ENCODE assay signal across 11 cellular contexts in the genomic region with DNA sequence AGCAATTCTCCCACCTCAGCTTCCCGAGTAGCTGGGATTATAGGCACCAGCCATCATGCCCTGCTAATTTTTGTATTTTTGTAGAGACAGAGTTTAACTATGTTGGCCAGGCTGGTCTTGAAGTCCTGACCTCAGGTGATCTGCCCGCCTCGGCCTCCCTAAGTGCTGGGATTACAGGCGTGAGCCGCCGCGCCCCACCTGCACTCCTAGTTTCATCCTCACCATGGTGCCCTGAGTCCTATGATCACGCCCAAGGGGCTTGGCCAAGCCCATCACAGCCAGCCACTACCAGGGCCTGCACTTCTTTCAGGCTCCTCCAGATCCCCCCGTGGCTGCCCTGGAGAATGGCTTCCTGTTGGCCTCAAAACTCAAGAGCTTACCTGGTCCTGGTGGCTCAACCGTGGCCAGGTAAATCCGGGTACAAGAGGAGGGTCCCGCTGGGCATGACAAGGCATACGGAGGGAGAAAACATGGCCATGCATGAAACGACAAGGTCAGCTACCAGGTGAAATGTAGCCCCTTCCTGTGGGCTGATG. TPM values are rescaled to one million over a fixed set of nuclear protein-coding genes. Genes with fewer than 3 reads are reported as not detected.
DNase-seq lines count a peak whose midpoint lies in the region; ATAC-seq, FAIRE-seq and TF ChIP-seq lines count a peak whose summit lies in the region.
"Had no signal": no experiment of that assay in that cellular context is flagged by ENCODE, and none has a peak within 500 bp of the region (broad histone marks: within the 10 kb centered on the region; RNA-seq: fewer than 3 reads in every experiment).

No MANE protein-coding gene starts in this region.

- intact Hi-C loops in HepG2 (cut with micrococcal nuclease; ENCODE audit: unreplicated experiment) (no loop called here), right lobe of liver (cut with DNase I) (no loop called here), left lung (cut with DNase I) (no loop called here)

- CTCF ChIA-PET in HepG2 (lab: Yijun Ruan, JAX; ENCODE audit: low intra/inter-chr PET ratio, low total read pairs), result no interaction called here

- DNase-seq in HepG2 (ENCODE audit: low spot score) (no peak), right lobe of liver (no peak), HCEC 1CT (no peak), NCI-H226 (no peak), left lung (no peak)
- DNase-seq: activated CD4-positive, alpha-beta T cell treated with anti-CD3 and anti-CD28 coated beads, Interleukin-2, amount 50 U/mL, for 4 hours; effector CD8-positive, alpha-beta T cell; GF-D8 had no signal

- no peak for FAIRE-seq in HepG2 (lab: Jason Lieb, UNC)

- H3K27me3 ChIP-seq in HepG2 (ENCODE audit: control insufficient read depth in 1 of 2, insufficient read depth in 2 of 2, low read length in 2 of 2) (peaks cover 5 to 32% of the 10 kb centered on the region in 2 experiments; a peak in 3 of 5 replicates), right lobe of liver (no peaks in the 10 kb centered on the region), mucosa of stomach (ENCODE audit: control insufficient read depth, insufficient read depth, low read length) (peaks cover 7% of the 10 kb centered on the region), left lung (peaks cover 0 to 12% of the 10 kb centered on the region in 2 donors)
- H3K27me3 ChIP-seq: tibial nerve had no signal

- WGBS in HepG2 (ENCODE audit: low lambda C conversion rate), result 53% methylated on average over 8 of the region's 14 CpGs
- 61% methylated on average over 5 of the region's 14 CpGs for WGBS in right lobe of liver (ENCODE audit: insufficient coverage, low coverage, low lambda C conversion rate, missing lambda C conversion rate)

- H3K9ac ChIP-seq in HepG2 (ENCODE audit: insufficient read depth, low read depth, low read length), result no peak overlapping the region
- peak overlapping the region; percentile 17 for H3K9ac ChIP-seq in mucosa of stomach (ENCODE audit: low read length)

- TF ChIP-seq EP300 in HepG2 (IDR thresholded peaks at IDR 0.05; ENCODE audit: low read depth in 2 of 2, low read length in 2 of 2) (no peak), HepG2 (CRISPR knock-in tag; IDR thresholded peaks at IDR 0.05; ENCODE audit: borderline replicate concordance) (no peak)

- TF ChIP-seq POLR2A in HepG2 (IDR thresholded peaks at IDR 0.05; ENCODE audit: insufficient read depth in 1 of 2, low read depth in 2 of 2, low read length in 2 of 2) (no peak), right lobe of liver (IDR thresholded peaks at IDR 0.05) (no peak)

- peak overlapping the region; percentile 60 for H3K4me2 ChIP-seq in HepG2 (ENCODE audit: low read depth, low read length)

- H3K4me3 ChIP-seq in HepG2 (replicated peaks in 1 of 3; ENCODE audit: insufficient read depth in 1 of 3, low read depth in 2 of 3, low read length in 3 of 3) (peak overlapping the region in 1 of 3 experiments; percentile 60; a peak in 2 of 6 replicates), right lobe of liver (no peak overlapping the region), mucosa of stomach (ENCODE audit: low read length) (no peak overlapping the region), left lung (no peak overlapping the region)
- H3K4me3 ChIP-seq: tibial nerve had no signal

- TF ChIP-seq CTCF in HepG2 (CRISPR knock-in tag; IDR thresholded peaks at IDR 0.05) (no peak), right lobe of liver (IDR thresholded peaks at IDR 0.05) (no peak), left lung (IDR thresholded peaks at IDR 0.05) (no peak)

- ATAC-seq in HepG2 (peak; percentile 3; the same call in 2 of the 3 replicates), right lobe of liver (no peak), left lung (no peak)

- H3K36me3 ChIP-seq in HepG2 (replicated peaks in 1 of 2; ENCODE audit: control insufficient read depth in 1 of 2, insufficient read depth in 2 of 2, low read length in 2 of 2) (no peaks in the 10 kb centered on the region), right lobe of liver (no peaks in the 10 kb centered on the region), mucosa of stomach (ENCODE audit: control insufficient read depth, insufficient read depth, low read length) (no peaks in the 10 kb centered on the region), left lung (no peaks in the 10 kb centered on the region)
- H3K36me3 ChIP-seq: tibial nerve had no signal

- no peaks in the 10 kb centered on the region for H3K79me2 ChIP-seq in HepG2 (ENCODE audit: insufficient read depth, low read length)

- no peak for TF ChIP-seq RAD21 in HepG2 (CRISPR knock-in tag; IDR thresholded peaks at IDR 0.05)

- H4K20me1 ChIP-seq in HepG2 (ENCODE audit: insufficient read depth, low read length), result no peaks in the 10 kb centered on the region

- H2AFZ ChIP-seq in HepG2 (ENCODE audit: low read length), result no peak overlapping the region

- no peaks in the 10 kb centered on the region for H3K9me3 ChIP-seq in HepG2 (ENCODE audit: low read length)
- no peaks in the 10 kb centered on the region for H3K9me3 ChIP-seq in right lobe of liver
- no peaks in the 10 kb centered on the region for H3K9me3 ChIP-seq in mucosa of stomach (ENCODE audit: control insufficient read depth, low read length)
- H3K9me3 ChIP-seq in left lung, result no peaks in the 10 kb centered on the region
- H3K9me3 ChIP-seq: tibial nerve had no signal

- no TSS peak for BruUV-seq in HepG2 (replicated peaks; lab: Mats Ljungman, UMichigan)

- H3K27ac ChIP-seq in HepG2 (ENCODE audit: extremely low read length, insufficient read depth, low read length) (no peak overlapping the region), right lobe of liver (no peak overlapping the region), left lung (no peak overlapping the region)

- in situ Hi-C loops in HepG2 (cut with HindIII; ENCODE audit: extremely low pct_ligation_motif_present, low pct_unique_long_range_greater_than_20kb), result no loop called here

- POLR2A ChIA-PET in HepG2 (lab: Yijun Ruan, JAX), result no interaction called here

- H3K4me1 ChIP-seq in HepG2 (ENCODE audit: insufficient read depth, low read length), result peaks cover 43% of the 10 kb centered on the region
- H3K4me1 ChIP-seq in right lobe of liver, result peaks cover 0 to 10% (median 5%) of the 10 kb centered on the region in 4 donors
- peaks cover 22% of the 10 kb centered on the region for H3K4me1 ChIP-seq in mucosa of stomach (ENCODE audit: control insufficient read depth, insufficient read depth, low read length)
- peaks cover 19 to 31% of the 10 kb centered on the region in 2 donors for H3K4me1 ChIP-seq in left lung

RNA-seq across cellular contexts. Expression of gene TFAP4, which starts 20.4 kb away (rescaled TPM):
- total RNA-seq in HepG2 (2016; rRNA removed; fragmentation: Illumina TruSeq; extraction: Trizol) (10.4 and 12.2 TPM in 2 replicates), right lobe of liver (1 to 10 TPM; 2.6 to 5.8 (median 3.7) TPM), left lung (10 to 100 TPM in 1 of 2 donors, 1 to 10 TPM in 1; 6.4 to 12.8 TPM)
- 22.0 and 26.0 TPM in 2 replicates for total RNA-seq in HepG2 (2016; cell fraction: cytosol; rRNA removed; fragmentation: Illumina TruSeq; extraction: Trizol; ENCODE audit: low read depth)
- total RNA-seq in HepG2 (2016; cell fraction: insoluble cytoplasmic fraction; rRNA removed; fragmentation: Illumina TruSeq; extraction: Trizol), result 8.6 and 13.4 TPM in 2 replicates
- 16.4 and 17.5 TPM in 2 replicates for total RNA-seq in HepG2 (2016; cell fraction: membrane; rRNA removed; fragmentation: Illumina TruSeq; extraction: Trizol)
- total RNA-seq in HepG2 (2016; cell fraction: nucleus; rRNA removed; fragmentation: Illumina TruSeq; extraction: Trizol), result 6.4 and 7.5 TPM in 2 replicates
- 13.0 and 15.6 TPM in 2 replicates for polyA plus RNA-seq in HepG2 (2011; rRNA removed)
- 4.7 and 8.9 TPM in 2 replicates for polyA plus RNA-seq in HepG2 (2011; cell fraction: cytosol; rRNA removed)
- polyA plus RNA-seq in HepG2 (2011; cell fraction: nucleus; rRNA removed), result 12.3 and 16.1 TPM in 2 replicates
- 9.9 and 12.9 TPM in 2 replicates for polyA plus RNA-seq in HepG2 (2012)
- 4.9 and 5.3 TPM in 2 replicates for polyA plus RNA-seq in HepG2 (2016; cell fraction: cytosol; fragmentation: Illumina TruSeq; extraction: Trizol; ENCODE audit: low read depth)
- polyA plus RNA-seq in HepG2 (2016; cell fraction: insoluble cytoplasmic fraction; fragmentation: Illumina TruSeq; extraction: Trizol; ENCODE audit: low read depth), result 13.4 and 17.4 TPM in 2 replicates
- polyA plus RNA-seq in HepG2 (2016; cell fraction: membrane; fragmentation: Illumina TruSeq; extraction: Trizol; ENCODE audit: low read depth), result 7.5 and 7.9 TPM in 2 replicates
- polyA plus RNA-seq in HepG2 (2016; cell fraction: nucleus; fragmentation: Illumina TruSeq; extraction: Trizol; ENCODE audit: insufficient read depth, low read depth), result 20.3 and 24.4 TPM in 2 replicates
- polyA minus RNA-seq in HepG2 (2011; rRNA and poly(A)+ RNA removed; ENCODE audit: low replicate concordance), result 36.2 and 88.6 TPM in 2 replicates
- polyA minus RNA-seq in HepG2 (2011; cell fraction: cytosol; rRNA and poly(A)+ RNA removed), result 18.4 and 24.2 TPM in 2 replicates
- polyA minus RNA-seq in HepG2 (2011; cell fraction: nucleus; rRNA and poly(A)+ RNA removed), result 6.2 and 8.5 TPM in 2 replicates

RNA-seq across cellular contexts. Expression of gene GLIS2, which starts 22.6 kb away (rescaled TPM):
- total RNA-seq in HepG2 (2016; rRNA removed; fragmentation: Illumina TruSeq; extraction: Trizol), result 0.24 and 0.29 TPM in 2 replicates
- 1.0 and 1.1 TPM in 2 replicates for total RNA-seq in HepG2 (2016; cell fraction: cytosol; rRNA removed; fragmentation: Illumina TruSeq; extraction: Trizol; ENCODE audit: low read depth)
- total RNA-seq in HepG2 (2016; cell fraction: insoluble cytoplasmic fraction; rRNA removed; fragmentation: Illumina TruSeq; extraction: Trizol), result 0.18 and 0.30 TPM in 2 replicates
- 0.59 and 0.65 TPM in 2 replicates for total RNA-seq in HepG2 (2016; cell fraction: membrane; rRNA removed; fragmentation: Illumina TruSeq; extraction: Trizol)
- 0.34 and 0.63 TPM in 2 replicates for total RNA-seq in HepG2 (2016; cell fraction: nucleus; rRNA removed; fragmentation: Illumina TruSeq; extraction: Trizol)
- 0.28 and 0.39 TPM in 2 replicates for polyA plus RNA-seq in HepG2 (2011; rRNA removed)
- polyA plus RNA-seq in HepG2 (2011; cell fraction: cytosol; rRNA removed), result 0.17 and 0.18 TPM in 2 replicates
- polyA plus RNA-seq in HepG2 (2011; cell fraction: nucleus; rRNA removed), result 1.1 and 1.3 TPM in 2 replicates
- 0.91 and 2.0 TPM in 2 replicates for polyA plus RNA-seq in HepG2 (2012)
- polyA plus RNA-seq in HepG2 (2016; cell fraction: cytosol; fragmentation: Illumina TruSeq; extraction: Trizol; ENCODE audit: low read depth), result 0.27 and 0.43 TPM in 2 replicates
- 0.70 and 0.86 TPM in 2 replicates for polyA plus RNA-seq in HepG2 (2016; cell fraction: insoluble cytoplasmic fraction; fragmentation: Illumina TruSeq; extraction: Trizol; ENCODE audit: low read depth)
- 1.3 and 1.4 TPM in 2 replicates for polyA plus RNA-seq in HepG2 (2016; cell fraction: membrane; fragmentation: Illumina TruSeq; extraction: Trizol; ENCODE audit: low read depth)
- polyA plus RNA-seq in HepG2 (2016; cell fraction: nucleus; fragmentation: Illumina TruSeq; extraction: Trizol; ENCODE audit: insufficient read depth, low read depth), result 1.6 and 1.8 TPM in 2 replicates
- 0.44 and 3.2 TPM in 2 replicates for polyA minus RNA-seq in HepG2 (2011; rRNA and poly(A)+ RNA removed; ENCODE audit: low replicate concordance)
- polyA minus RNA-seq in HepG2 (2011; cell fraction: cytosol; rRNA and poly(A)+ RNA removed), result 0.18 and 0.99 TPM in 2 replicates
- polyA minus RNA-seq in HepG2 (2011; cell fraction: nucleus; rRNA and poly(A)+ RNA removed), result 0.25 and 0.52 TPM in 2 replicates
- 1 to 10 TPM in 5 of 6 experiments, under 1 TPM in 1; 0.79 to 2.6 (median 1.4) TPM for total RNA-seq in right lobe of liver
- 10 to 100 TPM; 28.9 to 31.0 TPM for total RNA-seq in left lung

RNA-seq across cellular contexts. Expression of gene SRL, which starts 51.4 kb away (rescaled TPM):
- total RNA-seq in HepG2 (2016; rRNA removed; fragmentation: Illumina TruSeq; extraction: Trizol), result not detected in 2 replicates
- not detected in 2 replicates for total RNA-seq in HepG2 (2016; cell fraction: cytosol; rRNA removed; fragmentation: Illumina TruSeq; extraction: Trizol; ENCODE audit: low read depth)
- total RNA-seq in HepG2 (2016; cell fraction: insoluble cytoplasmic fraction; rRNA removed; fragmentation: Illumina TruSeq; extraction: Trizol), result 0.02 TPM in 1 of 2 replicates, not detected in the other
- not detected in 2 replicates for total RNA-seq in HepG2 (2016; cell fraction: membrane; rRNA removed; fragmentation: Illumina TruSeq; extraction: Trizol)
- not detected in 2 replicates for total RNA-seq in HepG2 (2016; cell fraction: nucleus; rRNA removed; fragmentation: Illumina TruSeq; extraction: Trizol)
- 0.04 and 0.05 TPM in 2 replicates for polyA plus RNA-seq in HepG2 (2011; rRNA removed)
- 0.04 and 0.05 TPM in 2 replicates for polyA plus RNA-seq in HepG2 (2011; cell fraction: cytosol; rRNA removed)
- polyA plus RNA-seq in HepG2 (2011; cell fraction: nucleus; rRNA removed), result 0.03 and 0.05 TPM in 2 replicates
- 0.05 and 0.16 TPM in 2 replicates for polyA plus RNA-seq in HepG2 (2012)
- not detected in 2 replicates for polyA plus RNA-seq in HepG2 (2016; cell fraction: cytosol; fragmentation: Illumina TruSeq; extraction: Trizol; ENCODE audit: low read depth)
- polyA plus RNA-seq in HepG2 (2016; cell fraction: insoluble cytoplasmic fraction; fragmentation: Illumina TruSeq; extraction: Trizol; ENCODE audit: low read depth), result not detected in 2 replicates
- not detected in 2 replicates for polyA plus RNA-seq in HepG2 (2016; cell fraction: membrane; fragmentation: Illumina TruSeq; extraction: Trizol; ENCODE audit: low read depth)
- polyA plus RNA-seq in HepG2 (2016; cell fraction: nucleus; fragmentation: Illumina TruSeq; extraction: Trizol; ENCODE audit: insufficient read depth, low read depth), result not detected in 2 replicates
- 0.08 TPM in 1 of 2 replicates, not detected in the other for polyA minus RNA-seq in HepG2 (2011; rRNA and poly(A)+ RNA removed; ENCODE audit: low replicate concordance)
- not detected in 2 replicates for polyA minus RNA-seq in HepG2 (2011; cell fraction: cytosol; rRNA and poly(A)+ RNA removed)
- not detected in 2 replicates for polyA minus RNA-seq in HepG2 (2011; cell fraction: nucleus; rRNA and poly(A)+ RNA removed)
- under 1 TPM; 0.18 to 0.62 (median 0.28) TPM for total RNA-seq in right lobe of liver
- 1 to 10 TPM in 1 of 2 donors, under 1 TPM in 1; 0.82 to 1.9 TPM for total RNA-seq in left lung
- total RNA-seq: SK-MEL-5 had no signal

RNA-seq across cellular contexts. Expression of gene PAM16, which starts 57.9 kb away (rescaled TPM):
- total RNA-seq in HepG2 (2016; rRNA removed; fragmentation: Illumina TruSeq; extraction: Trizol) (39.5 and 51.8 TPM in 2 replicates), right lobe of liver (10 to 100 TPM; 27.9 to 45.9 (median 32.8) TPM), left lung (10 to 100 TPM; 26.2 to 44.6 TPM)
- 62.7 and 78.9 TPM in 2 replicates for total RNA-seq in HepG2 (2016; cell fraction: cytosol; rRNA removed; fragmentation: Illumina TruSeq; extraction: Trizol; ENCODE audit: low read depth)
- 44.0 and 55.1 TPM in 2 replicates for total RNA-seq in HepG2 (2016; cell fraction: insoluble cytoplasmic fraction; rRNA removed; fragmentation: Illumina TruSeq; extraction: Trizol)
- 48.0 and 59.1 TPM in 2 replicates for total RNA-seq in HepG2 (2016; cell fraction: membrane; rRNA removed; fragmentation: Illumina TruSeq; extraction: Trizol)
- total RNA-seq in HepG2 (2016; cell fraction: nucleus; rRNA removed; fragmentation: Illumina TruSeq; extraction: Trizol), result 21.8 and 30.9 TPM in 2 replicates
- polyA plus RNA-seq in HepG2 (2011; rRNA removed), result 51.5 and 64.5 TPM in 2 replicates
- polyA plus RNA-seq in HepG2 (2011; cell fraction: cytosol; rRNA removed), result 79.1 and 106 TPM in 2 replicates
- polyA plus RNA-seq in HepG2 (2011; cell fraction: nucleus; rRNA removed), result 59.7 and 63.8 TPM in 2 replicates
- 28.9 and 43.2 TPM in 2 replicates for polyA plus RNA-seq in HepG2 (2012)
- polyA plus RNA-seq in HepG2 (2016; cell fraction: cytosol; fragmentation: Illumina TruSeq; extraction: Trizol; ENCODE audit: low read depth), result 51.5 and 69.1 TPM in 2 replicates
- 31.2 and 31.7 TPM in 2 replicates for polyA plus RNA-seq in HepG2 (2016; cell fraction: insoluble cytoplasmic fraction; fragmentation: Illumina TruSeq; extraction: Trizol; ENCODE audit: low read depth)
- 35.5 and 47.0 TPM in 2 replicates for polyA plus RNA-seq in HepG2 (2016; cell fraction: membrane; fragmentation: Illumina TruSeq; extraction: Trizol; ENCODE audit: low read depth)
- polyA plus RNA-seq in HepG2 (2016; cell fraction: nucleus; fragmentation: Illumina TruSeq; extraction: Trizol; ENCODE audit: insufficient read depth, low read depth), result 70.3 and 85.7 TPM in 2 replicates
- polyA minus RNA-seq in HepG2 (2011; rRNA and poly(A)+ RNA removed; ENCODE audit: low replicate concordance), result 22.9 and 24.5 TPM in 2 replicates
- polyA minus RNA-seq in HepG2 (2011; cell fraction: cytosol; rRNA and poly(A)+ RNA removed), result 13.2 and 17.4 TPM in 2 replicates
- 12.3 and 12.9 TPM in 2 replicates for polyA minus RNA-seq in HepG2 (2011; cell fraction: nucleus; rRNA and poly(A)+ RNA removed)

Comparison
In these comparisons a context has a peak if more than half of its experiments do, and no peak if none do; other contexts are left out.
1. RNA of gene GLIS2, which starts 22.6 kb away (total RNA-seq): 28.9 to 31.0 TPM in left lung; 0.79 to 2.6 TPM in right lobe of liver and 0.18 to 1.1 TPM in HepG2; every median in the first group is over 4 times any median in the second.